ENCODE assay signal across 17 cellular contexts in genomic region chr1:16204216-16204615, GRCh38. TPM values are rescaled to one million over a fixed set of nuclear protein-coding genes. Genes with fewer than 3 reads are reported as not detected.
DNase-seq lines count a peak whose midpoint lies in the region; ATAC-seq lines count a peak whose summit lies in the region.
"Had no signal": no experiment of that assay in that cellular context is flagged by ENCODE, and none has a peak within 500 bp of the region (broad histone marks: within the 10 kb centered on the region; RNA-seq: fewer than 3 reads in every experiment).

No MANE protein-coding gene starts in this region.

- peaks cover 5% of the 10 kb centered on the region for H3K79me1 ChIP-seq in mesenchymal stem cell (replicated peaks; ENCODE audit: low read length, poor library complexity, severe bottlenecking)

- H3K18ac ChIP-seq in mesenchymal stem cell (ENCODE audit: low read depth in 1 of 2, low read length in 2 of 2), result no peak overlapping the region

- H3K27me3 Mint-ChIP-seq in activated T-helper 17 cell treated with anti-CD3 and anti-CD28 coated beads, Interleukin-2, amount 50 U/mL, for 72 hours, result no peaks in the 10 kb centered on the region

- H3K4ac ChIP-seq in mesenchymal stem cell (ENCODE audit: low read depth in 1 of 2, low read length in 2 of 2), result no peak overlapping the region

- no peak overlapping the region for H2AK5ac ChIP-seq in mesenchymal stem cell (ENCODE audit: low read length, severe bottlenecking)

- H2BK15ac ChIP-seq in mesenchymal stem cell (ENCODE audit: low read depth, poor library complexity, severe bottlenecking), result no peak overlapping the region

- no peaks in the 10 kb centered on the region for H3K9me3 ChIP-seq in mesenchymal stem cell (ENCODE audit: control insufficient read depth, low read length)
- H3K9me3 ChIP-seq: A549, BLaER1 had no signal

- H3K23ac ChIP-seq in mesenchymal stem cell (ENCODE audit: low read length in 2 of 2), result no peak overlapping the region

- H3K9me3 Mint-ChIP-seq in activated T-helper 17 cell treated with anti-CD3 and anti-CD28 coated beads, Interleukin-2, amount 50 U/mL, for 72 hours, result no peaks in the 10 kb centered on the region
- H3K9me3 Mint-ChIP-seq in stimulated activated effector memory CD8-positive, alpha-beta T cell treated with anti-CD3 and anti-CD28 coated beads, Interleukin-12 subunit alpha, Interleukin-12 subunit beta, amount 100 ng/mL, for 72 hours, result no peaks in the 10 kb centered on the region
- H3K9me3 Mint-ChIP-seq: CD14-positive monocyte; CD8-positive, alpha-beta T cell; H9 had no signal

- no peak overlapping the region for H3K14ac ChIP-seq in mesenchymal stem cell (ENCODE audit: low read length in 2 of 2)

- in situ Hi-C loops in ACHN (cut with HindIII; ENCODE audit: low pct_ligation_motif_present, low pct_unique_long_range_greater_than_20kb, low sequenced_read_pairs), result no loop called here

- DNase-seq in NCI-H82 (lab: John Stamatoyannopoulos, UW), result peak; percentile 39
- DNase-seq in NCI-H82 treated with DMSO at 0.1 percent for 48 hours (lab: John Stamatoyannopoulos, UW; ENCODE audit: unreplicated experiment), result no peak
- DNase-seq in mesenchymal stem cell, result no peak
- DNase-seq in stimulated activated effector memory CD8-positive, alpha-beta T cell treated with anti-CD3 and anti-CD28 coated beads, Interleukin-12 subunit alpha, Interleukin-12 subunit beta, amount 100 ng/mL, for 72 hours (ENCODE audit: low spot score in 2 of 2), result no peak
- DNase-seq in ACHN, result no peak
- DNase-seq in stimulated activated CD4-positive, alpha-beta T cell treated with anti-CD3 and anti-CD28 coated beads, Interleukin-4, amount 100 ng/mL, for 4 hours, result no peak
- no peak for DNase-seq in putamen (ENCODE audit: low spot score)
- DNase-seq: DMS79 treated with DMSO at 0.1 percent for 48 hours, GF-D8, GOT3 had no signal

- peaks cover 17% of the 10 kb centered on the region for H3K4me1 ChIP-seq in mesenchymal stem cell (ENCODE audit: control insufficient read depth, insufficient read depth, low read depth, low read length)

- no peak overlapping the region for H3K4me2 ChIP-seq in mesenchymal stem cell (ENCODE audit: low read length, poor library complexity, severe bottlenecking)
- H3K4me2 ChIP-seq: A549, BLaER1 had no signal

- H3K4me1 Mint-ChIP-seq in activated T-helper 17 cell treated with anti-CD3 and anti-CD28 coated beads, Interleukin-2, amount 50 U/mL, for 72 hours, result no peaks in the 10 kb centered on the region
- peaks cover 20% of the 10 kb centered on the region for H3K4me1 Mint-ChIP-seq in stimulated activated effector memory CD8-positive, alpha-beta T cell treated with anti-CD3 and anti-CD28 coated beads, Interleukin-12 subunit alpha, Interleukin-12 subunit beta, amount 100 ng/mL, for 72 hours

- H2AFZ ChIP-seq in mesenchymal stem cell (ENCODE audit: low read depth, low read length), result no peak overlapping the region

- no peak for ATAC-seq in activated T-helper 17 cell treated with anti-CD3 and anti-CD28 coated beads, Interleukin-2, amount 50 U/mL, for 72 hours (replicated peaks)
- no peak for ATAC-seq in stimulated activated effector memory CD8-positive, alpha-beta T cell treated with anti-CD3 and anti-CD28 coated beads, Interleukin-12 subunit alpha, Interleukin-12 subunit beta, amount 100 ng/mL, for 72 hours
- ATAC-seq: CD8-positive, alpha-beta T cell had no signal

- no peak overlapping the region for H3K27ac ChIP-seq in mesenchymal stem cell (ENCODE audit: low read length, poor library complexity, severe bottlenecking)
- H3K27ac ChIP-seq: 22Rv1, A549, BLaER1 had no signal

- peak overlapping the region; percentile 42 for H3K27ac Mint-ChIP-seq in activated T-helper 17 cell treated with anti-CD3 and anti-CD28 coated beads, Interleukin-2, amount 50 U/mL, for 72 hours
- H3K27ac Mint-ChIP-seq in stimulated activated effector memory CD8-positive, alpha-beta T cell treated with anti-CD3 and anti-CD28 coated beads, Interleukin-12 subunit alpha, Interleukin-12 subunit beta, amount 100 ng/mL, for 72 hours, result no peak overlapping the region

- no peak overlapping the region for H2BK120ac ChIP-seq in mesenchymal stem cell (ENCODE audit: low read depth, low read length)

- no peaks in the 10 kb centered on the region for H3K36me3 Mint-ChIP-seq in activated T-helper 17 cell treated with anti-CD3 and anti-CD28 coated beads, Interleukin-2, amount 50 U/mL, for 72 hours (ENCODE audit: low read depth)
- H3K36me3 Mint-ChIP-seq in stimulated activated effector memory CD8-positive, alpha-beta T cell treated with anti-CD3 and anti-CD28 coated beads, Interleukin-12 subunit alpha, Interleukin-12 subunit beta, amount 100 ng/mL, for 72 hours, result peaks cover 17% of the 10 kb centered on the region

- H3K4me3 Mint-ChIP-seq in activated T-helper 17 cell treated with anti-CD3 and anti-CD28 coated beads, Interleukin-2, amount 50 U/mL, for 72 hours, result no peak overlapping the region
- H3K4me3 Mint-ChIP-seq in stimulated activated effector memory CD8-positive, alpha-beta T cell treated with anti-CD3 and anti-CD28 coated beads, Interleukin-12 subunit alpha, Interleukin-12 subunit beta, amount 100 ng/mL, for 72 hours, result peak overlapping the region; percentile 87
- H3K4me3 Mint-ChIP-seq: CD14-positive monocyte; CD8-positive, alpha-beta T cell had no signal

- H4K91ac ChIP-seq in mesenchymal stem cell (ENCODE audit: low read length), result peak overlapping the region; percentile 45

- H3K27me3 ChIP-seq in mesenchymal stem cell (ENCODE audit: control insufficient read depth in 1 of 2, insufficient read depth in 1 of 2, low read length in 2 of 2), result no peaks in the 10 kb centered on the region
- H3K27me3 ChIP-seq: BLaER1 had no signal

- H3K36me3 ChIP-seq in mesenchymal stem cell (ENCODE audit: control insufficient read depth in 1 of 2, insufficient read depth in 2 of 2, low read depth in 1 of 2, low read length in 2 of 2), result peaks cover 0 to 26% of the 10 kb centered on the region in 2 experiments

- no peak overlapping the region for H2BK12ac ChIP-seq in mesenchymal stem cell (ENCODE audit: low read length in 2 of 2)

- no peak overlapping the region for H3K4me3 ChIP-seq in mesenchymal stem cell (ENCODE audit: insufficient read depth in 1 of 2, low read depth in 1 of 2, low read length in 2 of 2)
- H3K4me3 ChIP-seq: A549, BLaER1 had no signal

- WGBS in mesenchymal stem cell, result 96% methylated on average over 2 of the region's 2 CpGs

- H3K9ac ChIP-seq in mesenchymal stem cell (ENCODE audit: low read length), result no peak overlapping the region
- H3K9ac ChIP-seq: BLaER1 had no signal

- H4K8ac ChIP-seq in mesenchymal stem cell (ENCODE audit: low read length), result no peak overlapping the region

- H2BK5ac ChIP-seq in mesenchymal stem cell (ENCODE audit: low read depth, low read length, poor library complexity, severe bottlenecking), result no peak overlapping the region

RNA-seq across cellular contexts. Expression of gene ARHGEF19, which starts 8.2 kb away (rescaled TPM):
- total RNA-seq in activated T-helper 17 cell treated with anti-CD3 and anti-CD28 coated beads, Interleukin-2, amount 50 U/mL, for 72 hours, result 10 to 100 TPM in 1 of 2 donors, 1 to 10 TPM in 1; 7.5 to 10.0 TPM
- polyA plus RNA-seq in mesenchymal stem cell (2013, experiment 1 of 2), result 4.5 TPM
- polyA plus RNA-seq in mesenchymal stem cell (2013, experiment 2 of 2), result 4.5 TPM

RNA-seq across cellular contexts. Expression of gene CPLANE2, which starts 32.8 kb away (rescaled TPM):
- total RNA-seq in activated T-helper 17 cell treated with anti-CD3 and anti-CD28 coated beads, Interleukin-2, amount 50 U/mL, for 72 hours, result 1 to 10 TPM; 3.1 to 7.5 TPM
- 3.3 TPM for polyA plus RNA-seq in mesenchymal stem cell (2013, experiment 1 of 2)
- 2.7 TPM for polyA plus RNA-seq in mesenchymal stem cell (2013, experiment 2 of 2)

RNA-seq across cellular contexts. Expression of gene EPHA2, which starts 48.3 kb away (rescaled TPM):
- under 1 TPM in 1 of 2 donors, not detected in 1; 0.13 TPM for total RNA-seq in activated T-helper 17 cell treated with anti-CD3 and anti-CD28 coated beads, Interleukin-2, amount 50 U/mL, for 72 hours
- 31.9 TPM for polyA plus RNA-seq in mesenchymal stem cell (2013, experiment 1 of 2)
- 31.0 TPM for polyA plus RNA-seq in mesenchymal stem cell (2013, experiment 2 of 2)
- total RNA-seq: CD8-positive, alpha-beta T cell had no signal
- polyA plus RNA-seq: CD14-positive monocyte had no signal
